In genomic region chr2:9793156-9793917, GRCh38 we compare ENCODE assay signal across 1 cellular context.
TF ChIP-seq lines count a peak whose summit lies in the region.

No MANE protein-coding gene starts in this region.

TF ChIP-seq in GM12878, 131 proteins besides CTCF, POLR2A, EP300 and RAD21 (continued from another document):
- no peak for TF ChIP-seq CEBPZ (IDR thresholded peaks at IDR 0.05; ENCODE audit: low read depth, low read length)
- TF ChIP-seq HSF1 (IDR thresholded peaks at IDR 0.05; ENCODE audit: low read depth, low read length), result no peak
- TF ChIP-seq ASH2L (IDR thresholded peaks at IDR 0.05; ENCODE audit: borderline replicate concordance, low read depth), result no peak
- no peak for TF ChIP-seq STAT1 (conservative IDR thresholded peaks at IDR 0.05)
